ENCODE assay signal across 6 cellular contexts in genomic region chr18:37064187-37064586, GRCh38.
"Had no signal": no experiment of that assay in that cellular context is flagged by ENCODE, and none has a peak within 500 bp of the region (broad histone marks: within the 10 kb centered on the region; RNA-seq: fewer than 3 reads in every experiment).

No MANE protein-coding gene starts in this region.

- H3K27ac ChIP-seq: HL-60, KMS-11 had no signal

- FAIRE-seq: HTR-8/SVneo had no signal

- H3K4me2 ChIP-seq: KMS-11 had no signal

- DNase-seq: Karpas-422, KBM-7, KG1 had no signal

- H3K9ac ChIP-seq: KMS-11 had no signal
